Comparison of ENCODE assay signal across 8 cellular contexts in genomic region chr11:118531597-118532084, GRCh38. TPM values are rescaled to one million over a fixed set of nuclear protein-coding genes. Genes with fewer than 3 reads are reported as not detected.
DNase-seq lines count a peak whose midpoint lies in the region; FAIRE-seq and TF ChIP-seq lines count a peak whose summit lies in the region.

No MANE protein-coding gene starts in this region.

- H3K36me3 ChIP-seq in bronchial epithelial cell (ENCODE audit: control insufficient read depth, insufficient read depth, low read length) (peaks cover 3% of the 10 kb centered on the region), mesenchymal stem cell (ENCODE audit: control insufficient read depth in 1 of 2, insufficient read depth in 2 of 2, low read depth in 1 of 2, low read length in 2 of 2) (peaks cover 7 to 36% of the 10 kb centered on the region in 2 experiments), uterus (no peaks in the 10 kb centered on the region)

- no peak for TF ChIP-seq CTCF in bronchial epithelial cell (IDR thresholded peaks at IDR 0.05; ENCODE audit: insufficient read depth, low read length, severe bottlenecking)
- no peak for TF ChIP-seq CTCF in uterus (IDR thresholded peaks at IDR 0.05)

- H3K4me2 ChIP-seq in mesenchymal stem cell (ENCODE audit: low read length, poor library complexity, severe bottlenecking): peak overlapping the region; percentile 78

- H3K27ac Mint-ChIP-seq in activated naive CD4-positive, alpha-beta T cell treated with anti-CD3 and anti-CD28 coated beads, Interleukin-2, amount 50 U/mL, for 24 hours: peak overlapping the region; percentile 89

- H3K27me3 Mint-ChIP-seq in activated naive CD4-positive, alpha-beta T cell treated with anti-CD3 and anti-CD28 coated beads, Interleukin-2, amount 50 U/mL, for 24 hours: no peaks in the 10 kb centered on the region

- no peaks in the 10 kb centered on the region for H3K27me3 ChIP-seq in bronchial epithelial cell (ENCODE audit: control insufficient read depth, insufficient read depth, low read length)
- no peaks in the 10 kb centered on the region for H3K27me3 ChIP-seq in mesenchymal stem cell (ENCODE audit: control insufficient read depth in 1 of 2, insufficient read depth in 1 of 2, low read length in 2 of 2)
- no peaks in the 10 kb centered on the region for H3K27me3 ChIP-seq in uterus

- peak overlapping the region; percentile 21 for H2AFZ ChIP-seq in mesenchymal stem cell (ENCODE audit: low read depth, low read length)

- WGBS in mesenchymal stem cell: 22% methylated on average over 12 of the region's 12 CpGs

- H3K4me1 ChIP-seq in mesenchymal stem cell (ENCODE audit: control insufficient read depth, insufficient read depth, low read depth, low read length) (peaks cover 18% of the 10 kb centered on the region), uterus (no peaks in the 10 kb centered on the region)

- H3K27ac ChIP-seq in mesenchymal stem cell (ENCODE audit: low read length, poor library complexity, severe bottlenecking) (no peak overlapping the region), uterus (no peak overlapping the region)

- no peaks in the 10 kb centered on the region for H3K9me3 Mint-ChIP-seq in activated naive CD4-positive, alpha-beta T cell treated with anti-CD3 and anti-CD28 coated beads, Interleukin-2, amount 50 U/mL, for 24 hours

- no peak overlapping the region for H2BK12ac ChIP-seq in mesenchymal stem cell (ENCODE audit: low read length in 2 of 2)

- intact Hi-C loops in uterus (cut with DNase I; ENCODE audit: low total_unique reads): no loop called here

- peak overlapping the region in 1 of 2 experiments; percentile 5 for H3K4ac ChIP-seq in mesenchymal stem cell (ENCODE audit: low read depth in 1 of 2, low read length in 2 of 2)

- peak overlapping the region; percentile 68 for H3K4me3 ChIP-seq in bronchial epithelial cell (ENCODE audit: low read depth, low read length)
- peak overlapping the region; percentile 89 to 91 for H3K4me3 ChIP-seq in mesenchymal stem cell (ENCODE audit: insufficient read depth in 1 of 2, low read depth in 1 of 2, low read length in 2 of 2)
- peak overlapping the region; percentile 49 to 68 for H3K4me3 ChIP-seq in uterus

- H4K8ac ChIP-seq in mesenchymal stem cell (ENCODE audit: low read length): peak overlapping the region; percentile 41

- no peaks in the 10 kb centered on the region for H3K36me3 Mint-ChIP-seq in activated naive CD4-positive, alpha-beta T cell treated with anti-CD3 and anti-CD28 coated beads, Interleukin-2, amount 50 U/mL, for 24 hours

- H3K79me1 ChIP-seq in mesenchymal stem cell (replicated peaks; ENCODE audit: low read length, poor library complexity, severe bottlenecking): peaks cover 35% of the 10 kb centered on the region

- no peak for FAIRE-seq in bronchial epithelial cell (lab: Jason Lieb, UNC)

- peak overlapping the region; percentile 93 for H3K4me3 Mint-ChIP-seq in activated naive CD4-positive, alpha-beta T cell treated with anti-CD3 and anti-CD28 coated beads, Interleukin-2, amount 50 U/mL, for 24 hours

- H2BK120ac ChIP-seq in mesenchymal stem cell (ENCODE audit: low read depth, low read length): no peak overlapping the region

- H3K18ac ChIP-seq in mesenchymal stem cell (ENCODE audit: low read depth in 1 of 2, low read length in 2 of 2): peak overlapping the region in 1 of 2 experiments; percentile 83

- H2BK15ac ChIP-seq in mesenchymal stem cell (ENCODE audit: low read depth, poor library complexity, severe bottlenecking): no peak overlapping the region

- H3K4me1 Mint-ChIP-seq in activated naive CD4-positive, alpha-beta T cell treated with anti-CD3 and anti-CD28 coated beads, Interleukin-2, amount 50 U/mL, for 24 hours: peaks cover 35% of the 10 kb centered on the region

- no peak overlapping the region for H3K14ac ChIP-seq in mesenchymal stem cell (ENCODE audit: low read length in 2 of 2)

- H3K23ac ChIP-seq in mesenchymal stem cell (ENCODE audit: low read length in 2 of 2): no peak overlapping the region

- H3K9me3 ChIP-seq in mesenchymal stem cell (ENCODE audit: control insufficient read depth, low read length): no peaks in the 10 kb centered on the region
- H3K9me3 ChIP-seq in uterus: no peaks in the 10 kb centered on the region

- no peak overlapping the region for H2AK5ac ChIP-seq in mesenchymal stem cell (ENCODE audit: low read length, severe bottlenecking)

- no peak overlapping the region for H4K91ac ChIP-seq in mesenchymal stem cell (ENCODE audit: low read length)

- H2BK5ac ChIP-seq in mesenchymal stem cell (ENCODE audit: low read depth, low read length, poor library complexity, severe bottlenecking): no peak overlapping the region

- TF ChIP-seq POLR2A in uterus (IDR thresholded peaks at IDR 0.05): no peak

- DNase-seq in activated naive CD4-positive, alpha-beta T cell treated with Interleukin-2 at 50 U/mL for 16 hours: no peak
- peak; percentile 15 for DNase-seq in bronchial epithelial cell (ENCODE audit: low read depth)
- no peak for DNase-seq in mesenchymal stem cell
- no peak for DNase-seq in uterus
- no peak for DNase-seq in NCI-H1694 treated with DMSO at 0.1 percent for 48 hours (lab: John Stamatoyannopoulos, UW)
- no peak for DNase-seq in ecto neural progenitor cell (ENCODE audit: low spot score)
- no peak for DNase-seq in GM19240 (ENCODE audit: insufficient read length, low spot score)

- H3K9ac ChIP-seq in mesenchymal stem cell (ENCODE audit: low read length): peak overlapping the region; percentile 81

RNA-seq across cellular contexts. Expression of gene TMEM25, which starts 0.6 kb away (rescaled TPM):
- total RNA-seq in bronchial epithelial cell: 13.8 and 14.7 TPM in 2 replicates
- 17.2 TPM for polyA plus RNA-seq in mesenchymal stem cell (2013, experiment 1 of 2)
- 17.5 TPM for polyA plus RNA-seq in mesenchymal stem cell (2013, experiment 2 of 2)
- 10 to 100 TPM in 3 of 4 donors, 1 to 10 TPM in 1; 6.1 to 26.8 (median 15.8) TPM for total RNA-seq in uterus

RNA-seq across cellular contexts. Expression of gene TTC36, which starts 4.4 kb away (rescaled TPM):
- total RNA-seq in bronchial epithelial cell (0.51 TPM in 1 of 2 replicates, not detected in the other), uterus (1 to 10 TPM in 1 of 4 donors, not detected in 3; 1.8 TPM)
- polyA plus RNA-seq in mesenchymal stem cell (2013, experiment 1 of 2): 0.19 TPM
- 0.16 TPM for polyA plus RNA-seq in mesenchymal stem cell (2013, experiment 2 of 2)

RNA-seq across cellular contexts. Expression of gene IFT46, which starts 34.1 kb away (rescaled TPM):
- total RNA-seq in bronchial epithelial cell (19.8 and 21.3 TPM in 2 replicates), uterus (10 to 100 TPM; 37.4 to 73.5 (median 58.7) TPM)
- polyA plus RNA-seq in mesenchymal stem cell (2013, experiment 1 of 2): 19.2 TPM
- 18.5 TPM for polyA plus RNA-seq in mesenchymal stem cell (2013, experiment 2 of 2)

RNA-seq across cellular contexts. Expression of gene ARCN1, which starts 40.6 kb away (rescaled TPM):
- total RNA-seq in bronchial epithelial cell (66.7 and 79.2 TPM in 2 replicates), uterus (100 to 1,000 TPM in 2 of 4 donors, 10 to 100 TPM in 2; 55.3 to 154 (median 112) TPM)
- polyA plus RNA-seq in mesenchymal stem cell (2013, experiment 1 of 2): 251 TPM
- 261 TPM for polyA plus RNA-seq in mesenchymal stem cell (2013, experiment 2 of 2)
